Comparison of ENCODE assay signal across 9 cellular contexts in the genomic region with DNA sequence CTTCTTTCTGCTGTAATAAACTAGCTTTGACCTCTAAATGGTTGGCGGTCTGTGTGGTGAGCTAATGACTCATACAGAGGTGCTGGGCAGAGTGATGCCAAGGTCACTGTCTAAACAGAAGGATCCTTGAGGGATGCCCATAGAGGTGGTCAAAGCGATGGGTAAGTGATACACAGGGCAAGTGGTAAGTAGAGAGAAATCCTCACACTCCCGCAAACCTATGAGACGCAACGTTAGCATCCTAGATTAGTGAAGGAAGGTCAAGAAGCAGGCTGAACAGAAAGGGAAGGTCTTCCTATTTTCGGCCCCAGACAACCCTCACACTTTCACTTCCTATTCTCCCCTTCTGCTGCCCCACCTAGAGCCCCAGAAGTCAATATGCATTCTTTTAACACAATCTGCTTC.
DNase-seq lines count a peak whose midpoint lies in the region; ATAC-seq and TF ChIP-seq lines count a peak whose summit lies in the region.
"Had no signal": no experiment of that assay in that cellular context is flagged by ENCODE, and none has a peak within 500 bp of the region (broad histone marks: within the 10 kb centered on the region; RNA-seq: fewer than 3 reads in every experiment).

No MANE protein-coding gene starts in this region.

- no peak overlapping the region for H3K27ac ChIP-seq in BLaER1
- H3K27ac ChIP-seq in vagina, result no peak overlapping the region

- intact Hi-C loops in vagina (cut with DNase I), result no loop called here

- no peak overlapping the region for H3K4me3 ChIP-seq in BLaER1
- no peak overlapping the region for H3K4me3 ChIP-seq in vagina

- H4K20me1 ChIP-seq in BLaER1, result no peaks in the 10 kb centered on the region

- no peak for TF ChIP-seq CTCF in vagina (IDR thresholded peaks at IDR 0.05)

- H3K27me3 ChIP-seq in BLaER1 (no peaks in the 10 kb centered on the region), vagina (no peaks in the 10 kb centered on the region)

- H3K4me1 ChIP-seq in BLaER1 (peaks cover 21% of the 10 kb centered on the region), vagina (no peaks in the 10 kb centered on the region)

- ATAC-seq in GM19328 (IDR thresholded peaks at IDR 0.05; ENCODE audit: unreplicated experiment) (peak; percentile 89), HG03095 (IDR thresholded peaks at IDR 0.05; ENCODE audit: unreplicated experiment) (peak; percentile 94)

- H3K36me3 ChIP-seq in BLaER1 (no peaks in the 10 kb centered on the region), vagina (no peaks in the 10 kb centered on the region)

- DNase-seq in SKM-1 (lab: John Stamatoyannopoulos, UW; ENCODE audit: unreplicated experiment) (peak; percentile 81), H4 (ENCODE audit: low spot score) (no peak), activated T-cell treated with anti-CD3 and anti-CD28 coated beads for 4 hours (no peak), vagina (ENCODE audit: extremely low spot score in 2 of 2) (no peak), NCI-H2081 (lab: John Stamatoyannopoulos, UW) (no peak)
- DNase-seq: activated gamma-delta T cell treated with Interleukin-2 at 50 U/mL for 16 hours had no signal

- no peak for TF ChIP-seq POLR2A in vagina (IDR thresholded peaks at IDR 0.05)

- peak overlapping the region; percentile 18; the same call in 1 of the 2 replicates for H3K4me2 ChIP-seq in BLaER1

- H3K9ac ChIP-seq in BLaER1, result no peak overlapping the region

- H3K9me3 ChIP-seq in BLaER1, result no peaks in the 10 kb centered on the region
- no peaks in the 10 kb centered on the region for H3K9me3 ChIP-seq in vagina
